In genomic region chr4:110196871-110197420, GRCh38 we compare ENCODE assay signal across 8 cellular contexts. TPM values are rescaled to one million over a fixed set of nuclear protein-coding genes. Genes with fewer than 3 reads are reported as not detected.
DNase-seq lines count a peak whose midpoint lies in the region; ATAC-seq and TF ChIP-seq lines count a peak whose summit lies in the region.

No MANE protein-coding gene starts in this region.

- H3K27me3 ChIP-seq in ACC112 (ENCODE audit: insufficient read depth, low read length): no peaks in the 10 kb centered on the region
- H3K27me3 ChIP-seq in neuron (ENCODE audit: insufficient read depth, low read length): no peaks in the 10 kb centered on the region
- no peaks in the 10 kb centered on the region for H3K27me3 ChIP-seq in thyroid gland

- H3K36me3 ChIP-seq in ACC112 (ENCODE audit: insufficient read depth, low read length) (no peaks in the 10 kb centered on the region), neuron (ENCODE audit: insufficient read depth, low read length) (no peaks in the 10 kb centered on the region), thyroid gland (no peaks in the 10 kb centered on the region)

- H2AFZ ChIP-seq in ACC112 (ENCODE audit: low read length, unreplicated experiment): peak overlapping the region; percentile 98
- H2AFZ ChIP-seq in neuron (ENCODE audit: low read depth, low read length): peak overlapping the region; percentile 18

- ATAC-seq in GM18868 (IDR thresholded peaks at IDR 0.05; ENCODE audit: unreplicated experiment) (peak; percentile 26), HG03095 (IDR thresholded peaks at IDR 0.05; ENCODE audit: unreplicated experiment) (peak; percentile 24)

- WGBS in thyroid gland, 2 donors: 0% methylated on average over 3 to 11 of the region's 44 CpGs

- no peaks in the 10 kb centered on the region for H3K9me3 ChIP-seq in neuron (ENCODE audit: low read length)
- no peaks in the 10 kb centered on the region for H3K9me3 ChIP-seq in thyroid gland

- H3K79me2 ChIP-seq in ACC112 (ENCODE audit: control insufficient read depth, insufficient read depth, low read length, unreplicated experiment): peaks cover 40% of the 10 kb centered on the region

- no peak for TF ChIP-seq POLR2A in thyroid gland (IDR thresholded peaks at IDR 0.05)

- intact Hi-C loops in thyroid gland (cut with DNase I): no loop called here

- H3K27ac ChIP-seq in ACC112 (ENCODE audit: low read depth, low read length) (peak overlapping the region; percentile 37; the same call in 1 of the 2 replicates), thyroid gland (peak overlapping the region; percentile 28 to 75 (median 74))

- DNase-seq in OCI-M1 (lab: John Stamatoyannopoulos, UW) (peak; percentile 77), activated gamma-delta T cell treated with Interleukin-2 at 50 U/mL for 16 hours (peak; percentile 55), foreskin melanocyte (peak; percentile 42), thyroid gland (peak in 1 of 2 donors; percentile 55)

- peak overlapping the region; percentile 95 for H3K4me3 ChIP-seq in ACC112 (ENCODE audit: low read depth, low read length)
- H3K4me3 ChIP-seq in neuron (ENCODE audit: low read length): peak overlapping the region; percentile 81
- peak overlapping the region; percentile 40 to 92 (median 76) for H3K4me3 ChIP-seq in thyroid gland (replicated peaks in 1 of 3)

- H3K4me1 ChIP-seq in ACC112 (ENCODE audit: control insufficient read depth, insufficient read depth, low read length, unreplicated experiment) (peaks cover 20% of the 10 kb centered on the region), neuron (ENCODE audit: insufficient read depth, low read length) (peaks cover 43% of the 10 kb centered on the region), thyroid gland (peaks cover 4 to 10% of the 10 kb centered on the region in 2 donors)

- TF ChIP-seq CTCF in thyroid gland (IDR thresholded peaks at IDR 0.05): no peak

RNA-seq across cellular contexts. Expression of gene ELOVL6, which starts 1.5 kb away (rescaled TPM):
- total RNA-seq in thyroid gland: 1 to 10 TPM; 2.1 to 4.1 (median 3.3) TPM
